ENCODE assay signal across 9 cellular contexts in the genomic region with DNA sequence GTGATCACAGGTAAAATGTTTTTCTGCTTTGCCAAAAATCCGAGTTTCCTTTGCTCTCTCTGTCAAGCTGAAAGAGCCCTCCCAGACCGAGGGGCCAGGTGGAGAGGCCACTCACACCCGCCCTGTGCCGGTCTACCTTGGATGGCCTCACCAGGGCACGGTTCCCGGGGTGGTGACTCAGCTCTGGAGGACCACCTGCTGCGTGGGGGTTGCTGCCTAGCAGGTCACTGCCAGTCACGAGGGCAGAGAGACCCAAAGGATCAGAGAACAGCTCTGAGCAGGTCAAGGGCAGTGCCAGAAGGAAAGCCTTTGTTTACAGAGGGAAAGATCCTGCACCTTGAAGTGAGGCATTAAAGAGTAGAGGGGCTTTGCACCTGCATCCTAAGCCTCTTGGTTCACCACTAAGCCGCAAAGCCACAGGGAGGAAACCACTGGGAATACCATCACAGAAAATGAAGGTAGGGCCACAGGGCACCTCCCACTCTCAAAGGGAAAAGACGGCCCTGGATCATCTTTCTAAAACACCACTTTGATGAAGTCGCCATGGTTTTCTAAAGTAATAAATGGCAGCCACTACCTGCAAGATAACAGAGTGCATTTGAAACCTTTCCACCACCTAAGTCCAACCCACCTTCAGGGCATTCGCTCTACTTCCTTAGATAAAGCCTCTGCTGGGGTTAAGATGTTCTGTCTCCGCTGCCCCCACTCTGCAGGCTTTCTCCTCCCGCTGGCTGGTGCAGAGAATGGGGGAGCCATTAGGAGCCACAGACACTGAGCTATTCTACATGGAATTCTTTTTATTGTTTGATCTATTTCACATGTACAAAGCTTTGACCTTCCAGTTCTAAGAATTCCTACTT.
DNase-seq lines count a peak whose midpoint lies in the region; ATAC-seq lines count a peak whose summit lies in the region.
"Had no signal": no experiment of that assay in that cellular context is flagged by ENCODE, and none has a peak within 500 bp of the region (broad histone marks: within the 10 kb centered on the region; RNA-seq: fewer than 3 reads in every experiment).

No MANE protein-coding gene starts in this region.

- H3K36me3 ChIP-seq in rectal smooth muscle tissue (ENCODE audit: control insufficient read depth, insufficient read depth, low read length) = peaks cover 11% of the 10 kb centered on the region

- DNase-seq in NCI-H1417 (lab: John Stamatoyannopoulos, UW) (peak in 2 of 3 experiments; percentile 51 to 72), NCI-H1417 treated with DMSO at 0.1 percent for 48 hours (lab: John Stamatoyannopoulos, UW) (no peak), SW480 (ENCODE audit: low spot score) (peak; percentile 96), fibroblast of gingiva (ENCODE audit: low read depth) (peak; percentile 53), AML-193 (lab: John Stamatoyannopoulos, UW) (no peak)

- H3K4me1 ChIP-seq in rectal smooth muscle tissue (ENCODE audit: control insufficient read depth, insufficient read depth, low read length) = peaks cover 8% of the 10 kb centered on the region

- ATAC-seq in GM18517 (IDR thresholded peaks at IDR 0.05; ENCODE audit: unreplicated experiment) (no peak), HG03439 (IDR thresholded peaks at IDR 0.05; ENCODE audit: unreplicated experiment) (no peak)

- no peak overlapping the region for H3K9ac ChIP-seq in rectal smooth muscle tissue (ENCODE audit: low read length)

- H3K4me3 ChIP-seq in rectal smooth muscle tissue (ENCODE audit: low read length) = no peak overlapping the region

- no peaks in the 10 kb centered on the region for H3K27me3 ChIP-seq in rectal smooth muscle tissue (ENCODE audit: control insufficient read depth, insufficient read depth, low read length)

- peak overlapping the region; percentile 51 for H3K27ac ChIP-seq in rectal smooth muscle tissue (ENCODE audit: low read depth, low read length)
- H3K27ac ChIP-seq: 22Rv1 had no signal

Comparison
In these comparisons a context has a peak if more than half of its experiments do, and no peak if none do; other contexts are left out.
1. DNase-seq: peak in NCI-H1417 (2 of 3), SW480 (single experiment) and fibroblast of gingiva (single experiment); none in NCI-H1417 treated with DMSO at 0.1 percent for 48 hours (single experiment) and AML-193 (0 of 2).